In the genomic region with DNA sequence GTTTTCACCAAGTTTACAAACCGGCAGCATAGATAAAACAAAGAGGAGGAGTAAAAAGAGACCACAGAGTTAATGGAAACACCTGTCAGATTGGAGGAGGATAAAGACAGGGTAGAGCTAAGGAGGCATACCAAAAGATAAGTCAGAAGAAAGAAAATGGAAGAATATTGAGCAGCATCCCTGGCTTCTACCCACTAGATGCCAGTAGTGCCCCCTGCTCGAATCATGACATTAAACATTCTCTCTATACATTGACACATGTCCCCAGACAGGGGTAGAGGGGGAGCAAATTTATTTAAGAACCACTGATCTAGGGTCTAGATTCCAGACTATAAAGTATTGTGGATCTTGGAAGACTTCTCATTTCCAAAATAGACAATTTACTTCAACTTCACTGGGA, we compare ENCODE assay signal across 25 cellular contexts.
DNase-seq lines count a peak whose midpoint lies in the region; ATAC-seq, FAIRE-seq and TF ChIP-seq lines count a peak whose summit lies in the region.
"Had no signal": no experiment of that assay in that cellular context is flagged by ENCODE, and none has a peak within 500 bp of the region (broad histone marks: within the 10 kb centered on the region; RNA-seq: fewer than 3 reads in every experiment).

No MANE protein-coding gene starts in this region.

- H4K20me1 ChIP-seq in osteoblast (ENCODE audit: insufficient read depth, low read length): no peaks in the 10 kb centered on the region
- H4K20me1 ChIP-seq: BLaER1 had no signal

- no peaks in the 10 kb centered on the region for H3K27me3 ChIP-seq in bronchial epithelial cell (ENCODE audit: control insufficient read depth, insufficient read depth, low read length)
- no peaks in the 10 kb centered on the region for H3K27me3 ChIP-seq in osteoblast (ENCODE audit: insufficient read depth, low read length)
- H3K27me3 ChIP-seq: BLaER1, heart right ventricle, pancreas, right lobe of liver, transverse colon had no signal

- H3K36me3 ChIP-seq in bronchial epithelial cell (ENCODE audit: control insufficient read depth, insufficient read depth, low read length) (no peaks in the 10 kb centered on the region), osteoblast (ENCODE audit: insufficient read depth, low read length) (no peaks in the 10 kb centered on the region)
- H3K36me3 ChIP-seq: BLaER1, heart right ventricle, pancreas, right lobe of liver, transverse colon, WERI-Rb-1 had no signal

- TF ChIP-seq CTCF in LNCaP clone FGC (IDR thresholded peaks at IDR 0.05; ENCODE audit: control insufficient read depth, extremely low read depth, insufficient read depth) (peak; percentile 13; the same call in 1 of the 2 replicates), bronchial epithelial cell (IDR thresholded peaks at IDR 0.05; ENCODE audit: insufficient read depth, low read length, severe bottlenecking) (peak; percentile 30), osteoblast (IDR thresholded peaks at IDR 0.05; ENCODE audit: extremely low read depth, low read depth, low read length) (peak; percentile 24)

- H3K4me3 ChIP-seq in LNCaP clone FGC (ENCODE audit: low read depth, low read length) (no peak overlapping the region), bronchial epithelial cell (ENCODE audit: low read depth, low read length) (no peak overlapping the region), osteoblast (ENCODE audit: insufficient read depth, low read length) (no peak overlapping the region)
- H3K4me3 ChIP-seq: BLaER1, coronary artery, heart right ventricle, pancreas, right lobe of liver, SK-N-MC, transverse colon had no signal

- H3K4me2 ChIP-seq in osteoblast (ENCODE audit: insufficient read depth, low read length): no peak overlapping the region
- H3K4me2 ChIP-seq: BLaER1 had no signal

- no peak for ATAC-seq in HG02678 (IDR thresholded peaks at IDR 0.05; ENCODE audit: unreplicated experiment)
- ATAC-seq: heart right ventricle; left lobe of liver; naive thymus-derived CD8-positive, alpha-beta T cell; pancreas; right lobe of liver had no signal

- no peak overlapping the region for H3K27ac ChIP-seq in osteoblast (ENCODE audit: low read depth, low read length)
- H3K27ac ChIP-seq: BLaER1, coronary artery, heart right ventricle, pancreas, right lobe of liver, SK-N-MC, transverse colon, WERI-Rb-1 had no signal

- no peak for FAIRE-seq in bronchial epithelial cell (lab: Jason Lieb, UNC)
- FAIRE-seq: H54 had no signal

- no peaks in the 10 kb centered on the region for H3K79me2 ChIP-seq in osteoblast (ENCODE audit: insufficient read depth, low read length)

- no peaks in the 10 kb centered on the region for H3K9me3 ChIP-seq in osteoblast (ENCODE audit: low read depth, low read length)
- H3K9me3 ChIP-seq: BLaER1, heart right ventricle, pancreas, right lobe of liver, transverse colon had no signal

- no peak overlapping the region for H2AFZ ChIP-seq in osteoblast (ENCODE audit: low read length)

- DNase-seq in NCI-H1694 (lab: John Stamatoyannopoulos, UW) (peak; percentile 10), NCI-H1694 treated with DMSO at 0.1 percent for 48 hours (lab: John Stamatoyannopoulos, UW) (no peak), LNCaP clone FGC (ENCODE audit: low read depth) (no peak), bronchial epithelial cell (ENCODE audit: low read depth) (no peak), osteoblast (ENCODE audit: insufficient read length, low spot score, missing footprints) (no peak), NCI-H2227 treated with DMSO at 0.1 percent for 48 hours (lab: John Stamatoyannopoulos, UW) (no peak)
- no peak for DNase-seq in activated effector memory CD4-positive, alpha-beta T cell treated with anti-CD3 and anti-CD28 coated beads, Interleukin-2, amount 50 U/mL, for 16 hours
- DNase-seq: activated CD4-positive, alpha-beta T cell treated with anti-CD3 and anti-CD28 coated beads, Interleukin-2, amount 50 U/mL, for 1 hour; activated naive CD8-positive, alpha-beta T cell treated with anti-CD3 and anti-CD28 coated beads for 36 hours; EL; heart right ventricle; KBM-7; naive thymus-derived CD8-positive, alpha-beta T cell; NCI-H1930; pancreas; right lobe of liver; stimulated activated CD4-positive, alpha-beta T cell treated with anti-CD3 and anti-CD28 coated beads, Interleukin-15, amount 100 ng/mL, for 24 hours; transverse colon; WERI-Rb-1 had no signal

- H3K4me1 ChIP-seq in osteoblast (ENCODE audit: insufficient read depth, low read length): no peaks in the 10 kb centered on the region
- H3K4me1 ChIP-seq: BLaER1, heart right ventricle, pancreas, right lobe of liver, transverse colon had no signal
